ENCODE assay signal across 15 cellular contexts in genomic region chr20:55103188-55103587, GRCh38.
DNase-seq lines count a peak whose midpoint lies in the region; ATAC-seq and TF ChIP-seq lines count a peak whose summit lies in the region.
"Had no signal": no experiment of that assay in that cellular context is flagged by ENCODE, and none has a peak within 500 bp of the region (broad histone marks: within the 10 kb centered on the region; RNA-seq: fewer than 3 reads in every experiment).

No MANE protein-coding gene starts in this region.

- H3K27me3 ChIP-seq in colonic mucosa (no peaks in the 10 kb centered on the region), mucosa of rectum (ENCODE audit: control insufficient read depth in 2 of 2, insufficient read depth in 2 of 2, low read length in 2 of 2) (no peaks in the 10 kb centered on the region)

- H3K36me3 ChIP-seq in colonic mucosa (no peaks in the 10 kb centered on the region), mucosa of rectum (ENCODE audit: control insufficient read depth in 2 of 2, insufficient read depth in 2 of 2, low read length in 2 of 2) (no peaks in the 10 kb centered on the region)

- peak overlapping the region; percentile 65 for H3K27ac ChIP-seq in colonic mucosa
- peak overlapping the region; percentile 52 to 56 for H3K27ac ChIP-seq in mucosa of rectum (ENCODE audit: low read depth in 2 of 2, low read length in 2 of 2)
- H3K27ac ChIP-seq: PC-9 had no signal

- no peaks in the 10 kb centered on the region for H3K9me3 ChIP-seq in colonic mucosa
- H3K9me3 ChIP-seq in mucosa of rectum (ENCODE audit: control insufficient read depth in 2 of 2, low read length in 2 of 2) = no peaks in the 10 kb centered on the region

- no peak overlapping the region for H3K4me3 ChIP-seq in colonic mucosa
- no peak overlapping the region for H3K4me3 ChIP-seq in mucosa of rectum (ENCODE audit: low read length in 2 of 2)
- H3K4me3 ChIP-seq: PC-9 had no signal

- DNase-seq in ELF-1 (ENCODE audit: low read depth, low spot score) (peak; percentile 73), NCI-H146 treated with DMSO at 0.1 percent for 48 hours (lab: John Stamatoyannopoulos, UW; ENCODE audit: unreplicated experiment) (peak; percentile 81), colonic mucosa (peak; percentile 82), NCI-H1105 (lab: John Stamatoyannopoulos, UW) (no peak), SIG-M5 treated with dmso at 0.1 percent for 504 hours (lab: John Stamatoyannopoulos, UW; ENCODE audit: unreplicated experiment) (no peak), NCI-H128 (lab: John Stamatoyannopoulos, UW; ENCODE audit: unreplicated experiment) (no peak)
- DNase-seq: CD4-positive, alpha-beta memory T cell; NCI-H1417; NCI-H2081 treated with DMSO at 0.1 percent for 48 hours; NCI-H526; PC-9 had no signal

- no peak for TF ChIP-seq CTCF in colonic mucosa (IDR thresholded peaks at IDR 0.05)

- H3K9ac ChIP-seq in colonic mucosa (ENCODE audit: low read depth in 2 of 2, low read length in 2 of 2) (no peak overlapping the region), mucosa of rectum (ENCODE audit: low read depth in 1 of 2, low read length in 2 of 2) (no peak overlapping the region)

- ATAC-seq in HG02798 (IDR thresholded peaks at IDR 0.05; ENCODE audit: poor library complexity, unreplicated experiment) = no peak
- ATAC-seq: Right ventricle myocardium inferior, SK-N-SH treated with all-trans-retinoic acid at 6 μM for 48 hours had no signal

- H3K4me1 ChIP-seq in colonic mucosa (no peaks in the 10 kb centered on the region), mucosa of rectum (ENCODE audit: control insufficient read depth in 2 of 2, insufficient read depth in 2 of 2, low read length in 2 of 2) (peaks cover 5% of the 10 kb centered on the region in 2 donors)

- intact Hi-C loops in colonic mucosa (cut with DNase I) = no loop called here

Comparison
In these comparisons a context has a peak if more than half of its experiments do, and no peak if none do; other contexts are left out.
1. DNase-seq: peak in ELF-1 (single experiment), NCI-H146 treated with DMSO at 0.1 percent for 48 hours (single experiment) and colonic mucosa (single experiment); none in NCI-H1105 (single experiment), SIG-M5 treated with dmso at 0.1 percent for 504 hours (single experiment) and NCI-H128 (single experiment).